10 cellular contexts compared by ENCODE assay signal in genomic region chr7:13308423-13308822, GRCh38.
"Had no signal": no experiment of that assay in that cellular context is flagged by ENCODE, and none has a peak within 500 bp of the region (broad histone marks: within the 10 kb centered on the region; RNA-seq: fewer than 3 reads in every experiment).

No MANE protein-coding gene starts in this region.

- ATAC-seq: GM23338, HCT116 had no signal

- DNase-seq: GM23248, GOT3, H7, H9, HCEC 1CT, HFFc6 had no signal

- H3K27ac ChIP-seq: GM23248 had no signal

- H3K36me3 ChIP-seq: HAP-1 had no signal

- FAIRE-seq: H1 had no signal

- H3K4me1 ChIP-seq: HAP-1 had no signal

- H3K9ac ChIP-seq: GM23248 had no signal

- H2AFZ ChIP-seq: GM23248, GM23338 had no signal

- H3K4me3 ChIP-seq: GM23248, GM23338, HAP-1 had no signal

- H3K4me2 ChIP-seq: GM23338 had no signal
